ENCODE assay signal across 9 cellular contexts in the genomic region with DNA sequence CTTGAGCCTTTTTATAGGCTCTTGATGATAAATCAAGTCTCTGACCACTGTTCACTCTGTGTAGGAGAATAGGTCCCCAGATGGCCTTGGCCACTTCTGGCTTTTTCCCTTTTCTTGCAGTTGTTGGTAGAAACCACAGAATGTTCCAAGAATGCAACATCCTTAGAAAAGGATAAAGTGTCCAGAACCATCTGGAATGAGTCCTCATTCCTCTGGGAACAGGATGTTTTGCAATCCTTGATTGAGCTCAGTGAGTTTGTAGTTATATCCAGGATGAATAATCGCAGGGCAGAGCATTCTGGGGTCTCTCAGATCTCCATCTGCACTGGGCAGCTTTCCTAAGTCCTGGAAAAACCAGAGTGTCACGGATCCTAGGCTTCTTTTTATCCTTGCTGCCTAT.
A peak's percentile ranks its signal among the peaks of the same experiment; 100 is the strongest.
DNase-seq lines count a peak whose midpoint lies in the region; ATAC-seq and TF ChIP-seq lines count a peak whose summit lies in the region.
"Had no signal": no experiment of that assay in that cellular context is flagged by ENCODE, and none has a peak within 500 bp of the region (broad histone marks: within the 10 kb centered on the region; RNA-seq: fewer than 3 reads in every experiment).

No MANE protein-coding gene starts in this region.

- H3K4me3 ChIP-seq in BLaER1 (no peak overlapping the region), SJCRH30 (no peak overlapping the region), fibroblast of villous mesenchyme (ENCODE audit: low read depth, low read length) (no peak overlapping the region), psoas muscle (no peak overlapping the region), Caco-2 (ENCODE audit: low read depth, low read length) (no peak overlapping the region)

- H3K4me1 Mint-ChIP-seq in Caco-2 (ENCODE audit: low read depth, unreplicated experiment): no peaks in the 10 kb centered on the region

- DNase-seq in SJCRH30: peak; percentile 25 to 50
- DNase-seq in fibroblast of villous mesenchyme (ENCODE audit: low read depth): peak; percentile 99
- DNase-seq in psoas muscle: no peak
- no peak for DNase-seq in Caco-2
- DNase-seq in activated CD8-positive, alpha-beta memory T cell treated with anti-CD3 and anti-CD28 coated beads, Interleukin-2, amount 50 U/mL, for 4 hours: no peak
- DNase-seq in activated CD8-positive, alpha-beta memory T cell treated with anti-CD3 and anti-CD28 coated beads for 24 hours: no peak
- DNase-seq: stimulated activated CD4-positive, alpha-beta T cell treated with anti-CD3 and anti-CD28 coated beads, Interleukin-4, amount 100 ng/mL, for 1 hour had no signal

- H3K36me3 ChIP-seq in BLaER1 (no peaks in the 10 kb centered on the region), SJCRH30 (no peaks in the 10 kb centered on the region), psoas muscle (ENCODE audit: insufficient read depth in 1 of 2, low read depth in 1 of 2) (no peaks in the 10 kb centered on the region), Caco-2 (ENCODE audit: control insufficient read depth, insufficient read depth, low read length) (no peaks in the 10 kb centered on the region)

- BruUV-seq in Caco-2 (replicated peaks; lab: Mats Ljungman, UMichigan): no TSS peak

- H3K27ac Mint-ChIP-seq in Caco-2 (ENCODE audit: unreplicated experiment): no peak overlapping the region

- H3K27me3 Mint-ChIP-seq in Caco-2 (ENCODE audit: insufficient read depth, unreplicated experiment): no peaks in the 10 kb centered on the region

- POLR2A ChIA-PET in Caco-2 (lab: Charles Lee): no interaction called here

- intact Hi-C loops in psoas muscle (cut with DNase I): no loop called here
- intact Hi-C loops in Caco-2 (cut with micrococcal nuclease; ENCODE audit: unreplicated experiment): no loop called here

- TF ChIP-seq CTCF in fibroblast of villous mesenchyme (IDR thresholded peaks at IDR 0.05; ENCODE audit: insufficient read depth, low read depth, low read length) (no peak), psoas muscle (IDR thresholded peaks at IDR 0.05) (no peak), Caco-2 (IDR thresholded peaks at IDR 0.05; ENCODE audit: insufficient read depth in 1 of 2, low read depth in 1 of 2, low read length in 1 of 2, severe bottlenecking in 1 of 2, unreplicated experiment in 1 of 2) (no peak)

- 7 to 13% (median 12%) methylated on average over 2 of the region's 2 CpGs for WGBS in psoas muscle, 3 donors

- H3K36me3 Mint-ChIP-seq in Caco-2 (ENCODE audit: insufficient read depth, unreplicated experiment): no peaks in the 10 kb centered on the region

- ATAC-seq in psoas muscle: peak; percentile 13 to 80 (median 72)
- no peak for ATAC-seq in HG02798 (IDR thresholded peaks at IDR 0.05; ENCODE audit: poor library complexity, unreplicated experiment)

- no peak overlapping the region for H3K9ac ChIP-seq in BLaER1

- H4K20me1 ChIP-seq in BLaER1: no peaks in the 10 kb centered on the region

- H3K9me3 ChIP-seq in BLaER1 (peaks cover 4% of the 10 kb centered on the region; the same call in 1 of the 2 replicates), SJCRH30 (replicated peaks) (no peaks in the 10 kb centered on the region), psoas muscle (no peaks in the 10 kb centered on the region), Caco-2 (no peaks in the 10 kb centered on the region)

- peaks cover 41% of the 10 kb centered on the region for H3K4me1 ChIP-seq in BLaER1
- peaks cover 8% of the 10 kb centered on the region for H3K4me1 ChIP-seq in SJCRH30
- peaks cover 13% of the 10 kb centered on the region for H3K4me1 ChIP-seq in psoas muscle
- no peaks in the 10 kb centered on the region for H3K4me1 ChIP-seq in Caco-2

- CTCF ChIA-PET in Caco-2 (lab: Charles Lee): no interaction called here

- no peak overlapping the region for H3K4me3 Mint-ChIP-seq in Caco-2 (ENCODE audit: unreplicated experiment)

- H3K4me2 ChIP-seq in BLaER1: peak overlapping the region; percentile 65

- H3K9me3 Mint-ChIP-seq in Caco-2 (ENCODE audit: unreplicated experiment): no peaks in the 10 kb centered on the region

- H3K27me3 ChIP-seq in BLaER1 (no peaks in the 10 kb centered on the region), SJCRH30 (no peaks in the 10 kb centered on the region), psoas muscle (ENCODE audit: insufficient read depth in 3 of 3, low read length in 2 of 3) (no peaks in the 10 kb centered on the region), Caco-2 (replicated peaks; ENCODE audit: control insufficient read depth, insufficient read depth, low read length) (no peaks in the 10 kb centered on the region)

- H3K27ac ChIP-seq in BLaER1: peak overlapping the region; percentile 68
- no peak overlapping the region for H3K27ac ChIP-seq in SJCRH30
- H3K27ac ChIP-seq in psoas muscle: no peak overlapping the region

Comparison
In these comparisons a context has a peak if more than half of its experiments do, and no peak if none do; other contexts are left out.
1. DNase-seq: peak in SJCRH30 (2 of 2) and fibroblast of villous mesenchyme (single experiment); none in psoas muscle (0 of 2), Caco-2 (0 of 2), activated CD8-positive, alpha-beta memory T cell treated with anti-CD3 and anti-CD28 coated beads, Interleukin-2, amount 50 U/mL, for 4 hours (single experiment) and activated CD8-positive, alpha-beta memory T cell treated with anti-CD3 and anti-CD28 coated beads for 24 hours (single experiment).